Comparison of ENCODE assay signal across 24 cellular contexts in the genomic region with DNA sequence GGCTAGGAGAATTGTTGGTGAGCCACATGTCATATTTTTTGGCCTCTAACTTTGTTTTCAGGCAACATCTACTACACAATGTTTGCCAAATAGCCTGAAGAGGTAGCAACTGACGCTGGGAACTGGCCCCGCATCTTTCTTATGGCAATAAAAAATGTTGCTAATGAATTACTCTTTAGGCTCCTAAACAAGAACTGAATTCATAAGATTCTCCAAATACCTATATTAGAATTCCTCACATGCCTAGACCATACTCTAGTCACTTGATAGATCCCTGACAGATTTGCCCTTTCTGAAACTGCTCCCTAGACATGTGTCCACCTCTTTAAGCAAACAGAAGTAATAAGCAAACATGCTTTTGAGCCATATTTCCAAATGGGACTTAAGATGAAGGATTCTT.
"Had no signal": no experiment of that assay in that cellular context is flagged by ENCODE, and none has a peak within 500 bp of the region (broad histone marks: within the 10 kb centered on the region; RNA-seq: fewer than 3 reads in every experiment).

No MANE protein-coding gene starts in this region.

- H2AFZ ChIP-seq: hepatocyte, neural progenitor cell had no signal

- DNase-seq: activated CD4-positive, alpha-beta memory T cell treated with anti-CD3 and anti-CD28 coated beads for 36 hours; activated CD4-positive, alpha-beta T cell treated with anti-CD3 and anti-CD28 coated beads for 48 hours; activated effector memory CD4-positive, alpha-beta T cell treated with Interleukin-2 at 50 U/mL for 16 hours; activated naive CD4-positive, alpha-beta T cell treated with anti-CD3 and anti-CD28 coated beads for 36 hours; activated naive CD8-positive, alpha-beta T cell treated with anti-CD3 and anti-CD28 coated beads, Interleukin-2, amount 10 ng/mL, durations not matched to agents 7 days and 5 days; activated T-cell treated with anti-CD3 and anti-CD28 coated beads, Interleukin-2, amount 50 U/mL, for 48 hours; amniotic stem cell; cerebellar nuclear complex; effector CD8-positive, alpha-beta T cell; foreskin keratinocyte; glutamatergic neuron; left cardiac atrium; naive thymus-derived CD8-positive, alpha-beta T cell; posterior cingulate gyrus; stimulated activated CD4-positive, alpha-beta T cell treated with anti-CD3 and anti-CD28 coated beads, Interleukin-15, amount 100 ng/mL, for 24 hours; T-helper 17 cell; testis had no signal

- H3K4me1 ChIP-seq: foreskin keratinocyte, neural progenitor cell, testis had no signal

- H3K36me3 Mint-ChIP-seq: activated CD4-positive, alpha-beta memory T cell treated with anti-CD3 and anti-CD28 coated beads for 36 hours; activated naive CD8-positive, alpha-beta T cell treated with anti-CD3 and anti-CD28 coated beads, Interleukin-2, amount 10 ng/mL, durations not matched to agents 7 days and 5 days; naive thymus-derived CD8-positive, alpha-beta T cell; neural progenitor cell; stimulated activated memory B cell treated with anti-CD40 and anti-IgM and Interleukin-4, amounts not matched to agents 10 μg/mL and 1 μg/mL and 100 μg/mL, for 72 hours; type B pancreatic cell had no signal

- H3K36me3 ChIP-seq: neural progenitor cell had no signal

- H3K9me3 ChIP-seq: testis had no signal

- H3K9ac ChIP-seq: neural progenitor cell had no signal

- H3K27me3 ChIP-seq: foreskin keratinocyte, hepatocyte, neural progenitor cell, testis had no signal

- H3K4me3 ChIP-seq: hepatocyte, neural progenitor cell, smooth muscle cell, testis had no signal

- H3K4me1 Mint-ChIP-seq: activated naive CD8-positive, alpha-beta T cell treated with anti-CD3 and anti-CD28 coated beads, Interleukin-2, amount 10 ng/mL, durations not matched to agents 7 days and 5 days; naive thymus-derived CD8-positive, alpha-beta T cell; neural progenitor cell; stimulated activated memory B cell treated with anti-CD40 and anti-IgM and Interleukin-4, amounts not matched to agents 10 μg/mL and 1 μg/mL and 100 μg/mL, for 72 hours; T-helper 17 cell had no signal

- H3K4me2 ChIP-seq: hepatocyte, neural progenitor cell, smooth muscle cell had no signal

- ATAC-seq: foreskin keratinocyte; left cardiac atrium; naive thymus-derived CD8-positive, alpha-beta T cell; sciatic nerve; stimulated activated memory B cell treated with anti-CD40 and anti-IgM and Interleukin-4, amounts not matched to agents 10 μg/mL and 1 μg/mL and 100 μg/mL, for 72 hours; T-helper 17 cell had no signal

- H3K4me3 Mint-ChIP-seq: activated CD4-positive, alpha-beta memory T cell treated with anti-CD3 and anti-CD28 coated beads for 36 hours; activated naive CD4-positive, alpha-beta T cell treated with anti-CD3 and anti-CD28 coated beads for 36 hours; activated naive CD8-positive, alpha-beta T cell treated with anti-CD3 and anti-CD28 coated beads, Interleukin-2, amount 10 ng/mL, durations not matched to agents 7 days and 5 days; dendritic cell treated with granulocyte-macrophage colony-stimulating factor and Interleukin-4, amounts not matched to agents 40 ng/mL and 50 ng/mL, for 4 days; naive thymus-derived CD8-positive, alpha-beta T cell; neural progenitor cell; stimulated activated memory B cell treated with anti-CD40 and anti-IgM and Interleukin-4, amounts not matched to agents 10 μg/mL and 1 μg/mL and 100 μg/mL, for 72 hours; T-helper 17 cell; type B pancreatic cell had no signal

- H3K27me3 Mint-ChIP-seq: activated CD4-positive, alpha-beta memory T cell treated with anti-CD3 and anti-CD28 coated beads for 36 hours; activated naive CD8-positive, alpha-beta T cell treated with anti-CD3 and anti-CD28 coated beads, Interleukin-2, amount 10 ng/mL, durations not matched to agents 7 days and 5 days; dendritic cell treated with granulocyte-macrophage colony-stimulating factor and Interleukin-4, amounts not matched to agents 40 ng/mL and 50 ng/mL, for 4 days; naive thymus-derived CD8-positive, alpha-beta T cell; stimulated activated memory B cell treated with anti-CD40 and anti-IgM and Interleukin-4, amounts not matched to agents 10 μg/mL and 1 μg/mL and 100 μg/mL, for 72 hours; T-helper 17 cell; type B pancreatic cell had no signal

- H3K27ac ChIP-seq: foreskin keratinocyte, hepatocyte, neural progenitor cell, testis had no signal

- H3K27ac Mint-ChIP-seq: activated CD4-positive, alpha-beta memory T cell treated with anti-CD3 and anti-CD28 coated beads for 36 hours; activated naive CD4-positive, alpha-beta T cell treated with anti-CD3 and anti-CD28 coated beads for 36 hours; activated naive CD8-positive, alpha-beta T cell treated with anti-CD3 and anti-CD28 coated beads, Interleukin-2, amount 10 ng/mL, durations not matched to agents 7 days and 5 days; dendritic cell treated with granulocyte-macrophage colony-stimulating factor and Interleukin-4, amounts not matched to agents 40 ng/mL and 50 ng/mL, for 4 days; naive thymus-derived CD8-positive, alpha-beta T cell; neural progenitor cell; stimulated activated memory B cell treated with anti-CD40 and anti-IgM and Interleukin-4, amounts not matched to agents 10 μg/mL and 1 μg/mL and 100 μg/mL, for 72 hours; T-helper 17 cell; type B pancreatic cell had no signal

- H3K79me2 ChIP-seq: hepatocyte had no signal

- H3K9me3 Mint-ChIP-seq: activated CD4-positive, alpha-beta memory T cell treated with anti-CD3 and anti-CD28 coated beads for 36 hours; activated naive CD4-positive, alpha-beta T cell treated with anti-CD3 and anti-CD28 coated beads for 36 hours; activated naive CD8-positive, alpha-beta T cell treated with anti-CD3 and anti-CD28 coated beads, Interleukin-2, amount 10 ng/mL, durations not matched to agents 7 days and 5 days; dendritic cell treated with granulocyte-macrophage colony-stimulating factor and Interleukin-4, amounts not matched to agents 40 ng/mL and 50 ng/mL, for 4 days; neural progenitor cell; stimulated activated memory B cell treated with anti-CD40 and anti-IgM and Interleukin-4, amounts not matched to agents 10 μg/mL and 1 μg/mL and 100 μg/mL, for 72 hours; type B pancreatic cell had no signal
